In the genomic region with DNA sequence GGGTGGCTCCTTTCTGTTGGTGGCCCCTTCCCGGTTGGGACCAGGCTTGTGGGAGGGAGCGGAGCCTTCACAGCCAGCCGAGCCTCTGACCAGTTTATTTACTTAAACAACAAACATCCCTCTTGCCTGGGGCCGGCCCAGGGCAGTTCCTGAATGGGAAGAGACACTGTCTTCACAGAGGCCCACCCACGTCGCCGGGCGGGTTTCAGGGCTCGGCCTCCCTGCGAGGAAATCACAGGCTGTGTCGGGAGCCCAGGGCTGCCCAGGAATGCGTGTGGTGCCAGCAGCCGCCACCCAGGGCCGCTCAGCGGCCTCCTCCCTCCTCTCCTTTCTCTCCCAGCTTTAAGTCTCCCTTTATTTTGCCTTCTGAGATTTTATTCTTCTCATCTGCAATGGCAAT, we compare ENCODE assay signal across 11 cellular contexts.
DNase-seq lines count a peak whose midpoint lies in the region; ATAC-seq lines count a peak whose summit lies in the region.
"Had no signal": no experiment of that assay in that cellular context is flagged by ENCODE, and none has a peak within 500 bp of the region (broad histone marks: within the 10 kb centered on the region; RNA-seq: fewer than 3 reads in every experiment).

No MANE protein-coding gene starts in this region.

- H3K9ac ChIP-seq in HUES64 (ENCODE audit: low read depth, low read length): no peak overlapping the region

- no peak for ATAC-seq in HG03097 (IDR thresholded peaks at IDR 0.05; ENCODE audit: low FRiP score, unreplicated experiment)
- no peak for ATAC-seq in HG03439 (IDR thresholded peaks at IDR 0.05; ENCODE audit: unreplicated experiment)

- H3K4me3 ChIP-seq in HUES64 (ENCODE audit: low read length): peak overlapping the region; percentile 20

- H3K27ac ChIP-seq in HUES64 (ENCODE audit: low read depth, low read length): peak overlapping the region; percentile 37; the same call in 1 of the 2 replicates

- 7% methylated on average over 15 of the region's 15 CpGs for WGBS in HUES64

- peaks cover 11% of the 10 kb centered on the region for H3K4me1 ChIP-seq in HUES64 (ENCODE audit: insufficient read depth, low read length)

- DNase-seq in AG08395 (ENCODE audit: low spot score) (peak; percentile 43), epidermal melanocyte (ENCODE audit: insufficient read length, low spot score) (peak; percentile 82), myocyte (ENCODE audit: low read depth) (peak; percentile 27), SW 1271 (lab: John Stamatoyannopoulos, UW) (no peak), UCSD-AML1 (lab: John Stamatoyannopoulos, UW; ENCODE audit: unreplicated experiment) (no peak)
- DNase-seq: activated CD4-positive, alpha-beta T cell treated with anti-CD3 and anti-CD28 coated beads for 1 hour; hippocampal formation; NCI-H446 had no signal

- peaks cover 41% of the 10 kb centered on the region; the same call in 1 of the 2 replicates for H3K27me3 ChIP-seq in HUES64 (ENCODE audit: insufficient read depth, low read length)

- H3K36me3 ChIP-seq in HUES64 (ENCODE audit: insufficient read depth, low read length): no peaks in the 10 kb centered on the region

- no peaks in the 10 kb centered on the region for H3K9me3 ChIP-seq in HUES64 (ENCODE audit: insufficient read depth, low read depth, low read length)

Comparison
In these comparisons a context has a peak if more than half of its experiments do, and no peak if none do; other contexts are left out.
1. DNase-seq: peak in AG08395 (single experiment), epidermal melanocyte (single experiment) and myocyte (single experiment); none in SW 1271 (0 of 2) and UCSD-AML1 (single experiment).